In the genomic region with DNA sequence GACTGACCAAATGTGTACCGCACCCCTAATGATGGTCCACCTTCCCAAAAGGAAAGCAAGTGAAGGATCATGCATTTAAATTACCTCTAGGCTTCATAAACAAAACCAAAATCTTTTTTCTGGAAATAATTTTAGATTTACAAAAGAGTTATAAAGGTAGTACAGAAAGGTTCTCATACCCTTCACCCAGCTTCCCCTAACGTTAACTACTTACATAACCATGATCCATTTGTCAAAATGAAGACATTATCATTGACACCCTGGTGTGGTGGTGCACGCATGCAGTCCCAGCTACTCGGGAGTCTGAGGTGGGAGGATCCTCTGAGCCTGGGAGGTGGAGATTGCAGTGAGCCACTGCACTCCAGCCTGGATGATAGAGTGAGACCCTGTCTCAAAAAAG, we compare ENCODE assay signal across 9 cellular contexts.
"Had no signal": no experiment of that assay in that cellular context is flagged by ENCODE, and none has a peak within 500 bp of the region (broad histone marks: within the 10 kb centered on the region; RNA-seq: fewer than 3 reads in every experiment).

No MANE protein-coding gene starts in this region.

- H3K27ac Mint-ChIP-seq: HFFc6 had no signal

- ATAC-seq: K562 had no signal

- FAIRE-seq: HTR-8/SVneo, K562 had no signal

- DNase-seq: GM23248, GOT3, H7, HFFc6, IMR-90, KG1 had no signal

- H3K4me3 Mint-ChIP-seq: HFFc6 had no signal

- H3K27ac ChIP-seq: GM23248 had no signal

- H3K4me3 ChIP-seq: GM23248, HAP-1, K562 had no signal

- H3K36me3 ChIP-seq: HAP-1 had no signal
